3 cellular contexts compared by ENCODE assay signal in the genomic region with DNA sequence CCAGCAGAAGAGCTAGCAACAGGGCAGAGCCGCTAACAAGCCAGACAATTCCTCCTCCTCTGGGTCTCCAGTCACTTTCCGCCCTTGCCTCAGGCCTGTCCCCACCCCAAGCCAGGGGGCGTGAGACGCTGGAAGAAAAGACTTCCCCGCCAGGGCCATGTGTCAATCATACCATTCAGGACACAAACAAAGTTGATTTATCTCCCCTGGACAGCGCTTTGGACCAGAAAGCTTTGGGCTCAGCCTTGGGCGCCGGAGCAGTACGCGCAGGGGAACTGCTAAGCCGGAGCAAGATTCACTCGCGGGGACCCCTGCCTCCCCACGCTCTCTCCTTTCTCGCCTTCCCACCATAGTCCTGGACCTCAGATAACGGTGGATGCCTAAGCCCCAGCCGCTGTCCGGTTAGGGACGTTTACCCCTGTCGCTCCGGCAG.
TF ChIP-seq lines count a peak whose summit lies in the region.

No MANE protein-coding gene starts in this region.

TF ChIP-seq in A549, 52 proteins besides CTCF, POLR2A, EP300 and RAD21:
- TF ChIP-seq CBX2 (IDR thresholded peaks at IDR 0.05; ENCODE audit: borderline replicate concordance, low read depth) (no peak), HOXB5 (CRISPR knock-in tag; IDR thresholded peaks at IDR 0.05) (no peak), MAZ (IDR thresholded peaks at IDR 0.05; ENCODE audit: borderline replicate concordance, low read depth, low read length) (no peak), JUN (IDR thresholded peaks at IDR 0.05) (no peak), MYC (IDR thresholded peaks at IDR 0.05; ENCODE audit: borderline replicate concordance, low read length) (no peak), GATA3 (IDR thresholded peaks at IDR 0.05; ENCODE audit: borderline replicate concordance) (no peak), FOSB (CRISPR knock-in tag; IDR thresholded peaks at IDR 0.05) (no peak), CHD4 (IDR thresholded peaks at IDR 0.05; ENCODE audit: borderline replicate concordance) (no peak), HMGXB4 (CRISPR knock-in tag; IDR thresholded peaks at IDR 0.05; ENCODE audit: borderline replicate concordance) (no peak), ZFP36 (IDR thresholded peaks at IDR 0.05; ENCODE audit: borderline replicate concordance, partially characterized antibody) (no peak), RCOR1 (IDR thresholded peaks at IDR 0.05; ENCODE audit: low read depth, low read length) (no peak), FOXS1 (CRISPR knock-in tag; IDR thresholded peaks at IDR 0.05) (no peak), BHLHE40 (IDR thresholded peaks at IDR 0.05; ENCODE audit: low read depth, low read length) (no peak), ESRRA (IDR thresholded peaks at IDR 0.05; ENCODE audit: borderline replicate concordance, low read length) (no peak), CBX8 (IDR thresholded peaks at IDR 0.05) (no peak), HEYL (CRISPR knock-in tag; IDR thresholded peaks at IDR 0.05) (no peak), SMC3 (IDR thresholded peaks at IDR 0.05) (no peak)
- TF ChIP-seq, protein P1, sequence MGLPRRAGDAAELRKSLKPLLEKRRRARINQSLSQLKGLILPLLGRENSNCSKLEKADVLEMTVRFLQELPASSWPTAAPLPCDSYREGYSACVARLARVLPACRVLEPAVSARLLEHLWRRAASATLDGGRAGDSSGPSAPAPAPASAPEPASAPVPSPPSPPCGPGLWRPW (IDR thresholded peaks at IDR 0.05): no peak
- TF ChIP-seq, protein P2, sequence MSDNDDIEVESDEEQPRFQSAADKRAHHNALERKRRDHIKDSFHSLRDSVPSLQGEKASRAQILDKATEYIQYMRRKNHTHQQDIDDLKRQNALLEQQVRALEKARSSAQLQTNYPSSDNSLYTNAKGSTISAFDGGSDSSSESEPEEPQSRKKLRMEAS (IDR thresholded peaks at IDR 0.05): no peak
- TF ChIP-seq, protein P3, sequence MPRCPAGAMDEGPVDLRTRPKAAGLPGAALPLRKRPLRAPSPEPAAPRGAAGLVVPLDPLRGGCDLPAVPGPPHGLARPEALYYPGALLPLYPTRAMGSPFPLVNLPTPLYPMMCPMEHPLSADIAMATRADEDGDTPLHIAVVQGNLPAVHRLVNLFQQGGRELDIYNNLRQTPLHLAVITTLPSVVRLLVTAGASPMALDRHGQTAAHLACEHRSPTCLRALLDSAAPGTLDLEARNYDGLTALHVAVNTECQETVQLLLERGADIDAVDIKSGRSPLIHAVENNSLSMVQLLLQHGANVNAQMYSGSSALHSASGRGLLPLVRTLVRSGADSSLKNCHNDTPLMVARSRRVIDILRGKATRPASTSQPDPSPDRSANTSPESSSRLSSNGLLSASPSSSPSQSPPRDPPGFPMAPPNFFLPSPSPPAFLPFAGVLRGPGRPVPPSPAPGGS (IDR thresholded peaks at IDR 0.05): no peak

TF ChIP-seq in IMR-90, 13 proteins besides CTCF, POLR2A, EP300 and RAD21:
- no peak for TF ChIP-seq CHD1 (IDR thresholded peaks at IDR 0.05; ENCODE audit: low read depth, low read length)
- TF ChIP-seq RFX5 (IDR thresholded peaks at IDR 0.05; ENCODE audit: low read depth, low read length): no peak
- TF ChIP-seq SMC3 (IDR thresholded peaks at IDR 0.05; ENCODE audit: low read depth, low read length): no peak
- no peak for TF ChIP-seq RCOR1 (IDR thresholded peaks at IDR 0.05; ENCODE audit: insufficient replicate concordance, low read length)
- no peak for TF ChIP-seq MAZ (IDR thresholded peaks at IDR 0.05; ENCODE audit: borderline replicate concordance, low read depth, low read length)
- TF ChIP-seq, protein P4, sequence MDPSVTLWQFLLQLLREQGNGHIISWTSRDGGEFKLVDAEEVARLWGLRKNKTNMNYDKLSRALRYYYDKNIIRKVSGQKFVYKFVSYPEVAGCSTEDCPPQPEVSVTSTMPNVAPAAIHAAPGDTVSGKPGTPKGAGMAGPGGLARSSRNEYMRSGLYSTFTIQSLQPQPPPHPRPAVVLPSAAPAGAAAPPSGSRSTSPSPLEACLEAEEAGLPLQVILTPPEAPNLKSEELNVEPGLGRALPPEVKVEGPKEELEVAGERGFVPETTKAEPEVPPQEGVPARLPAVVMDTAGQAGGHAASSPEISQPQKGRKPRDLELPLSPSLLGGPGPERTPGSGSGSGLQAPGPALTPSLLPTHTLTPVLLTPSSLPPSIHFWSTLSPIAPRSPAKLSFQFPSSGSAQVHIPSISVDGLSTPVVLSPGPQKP (IDR thresholded peaks at IDR 0.05; ENCODE audit: borderline replicate concordance, low read depth, low read length): no peak
- TF ChIP-seq NFE2L2 (IDR thresholded peaks at IDR 0.05; ENCODE audit: low read depth, low read length): no peak
- TF ChIP-seq BHLHE40 (IDR thresholded peaks at IDR 0.05; ENCODE audit: low read depth, low read length): no peak
- TF ChIP-seq MXI1 (IDR thresholded peaks at IDR 0.05; ENCODE audit: borderline replicate concordance, low read depth, low read length): no peak
- TF ChIP-seq CEBPB (IDR thresholded peaks at IDR 0.05; ENCODE audit: low read depth, low read length): no peak

TF ChIP-seq in endothelial cell of umbilical vein, 7 proteins besides CTCF, POLR2A, EP300 and RAD21:
- TF ChIP-seq JUN (IDR thresholded peaks at IDR 0.05; ENCODE audit: borderline replicate concordance, insufficient read depth, insufficient read length, low read depth): no peak
- TF ChIP-seq GATA2 (IDR thresholded peaks at IDR 0.05; ENCODE audit: insufficient read depth, insufficient read length, low read depth, low read length): no peak
- TF ChIP-seq FOS (IDR thresholded peaks at IDR 0.05; ENCODE audit: borderline replicate concordance, insufficient read depth, low read length): no peak
- TF ChIP-seq POLR2AphosphoS5 (IDR thresholded peaks at IDR 0.05; ENCODE audit: insufficient read depth, low read depth, low read length): no peak
- no peak for TF ChIP-seq EZH2 (IDR thresholded peaks at IDR 0.05; ENCODE audit: borderline replicate concordance, low read depth, low read length, severe bottlenecking)
- TF ChIP-seq MYC (IDR thresholded peaks at IDR 0.05; ENCODE audit: low read depth, low read length): no peak
- TF ChIP-seq, protein P2 (IDR thresholded peaks at IDR 0.05; ENCODE audit: insufficient read depth, insufficient read length): no peak
